Comparison of ENCODE assay signal across 24 cellular contexts in genomic region chrX:45601052-45601451, GRCh38.
"Had no signal": no experiment of that assay in that cellular context is flagged by ENCODE, and none has a peak within 500 bp of the region (broad histone marks: within the 10 kb centered on the region; RNA-seq: fewer than 3 reads in every experiment).

No MANE protein-coding gene starts in this region.

- H3K4me3 Mint-ChIP-seq: activated T-cell treated with anti-CD3 and anti-CD28 coated beads, Interleukin-2, amount 50 U/mL, for 24 hours; activated T-helper 17 cell treated with anti-CD3 and anti-CD28 coated beads, Interleukin-2, amount 50 U/mL, for 72 hours; immature natural killer cell; naive B cell; stimulated activated naive B cell treated with anti-CD40 and anti-IgM and Interleukin-4, amounts not matched to agents 10 μg/mL and 1 μg/mL and 100 μg/mL, for 72 hours; T-helper 2 cell treated with Interferon-gamma antibody and Interleukin-4, amounts not matched to agents 5 μg/mL and 100 μg/mL, for 36 hours had no signal

- H3K4me1 Mint-ChIP-seq: activated T-helper 17 cell treated with anti-CD3 and anti-CD28 coated beads, Interleukin-2, amount 50 U/mL, for 72 hours; immature natural killer cell had no signal

- H3K27me3 Mint-ChIP-seq: activated T-helper 17 cell treated with anti-CD3 and anti-CD28 coated beads, Interleukin-2, amount 50 U/mL, for 72 hours; naive B cell had no signal

- H3K9me3 ChIP-seq: adrenal gland, colonic mucosa, esophagus squamous epithelium, gastrocnemius medialis, lower lobe of right lung, prostate gland, transverse colon, vagina had no signal

- H3K27ac Mint-ChIP-seq: activated naive CD4-positive, alpha-beta T cell treated with anti-CD3 and anti-CD28 coated beads, Interleukin-2, amount 50 U/mL, for 72 hours; activated T-cell treated with anti-CD3 and anti-CD28 coated beads, Interleukin-2, amount 50 U/mL, for 24 hours; activated T-helper 17 cell treated with anti-CD3 and anti-CD28 coated beads, Interleukin-2, amount 50 U/mL, for 72 hours; immature natural killer cell; stimulated activated naive B cell treated with anti-CD40 and anti-IgM and Interleukin-4, amounts not matched to agents 10 μg/mL and 1 μg/mL and 100 μg/mL, for 72 hours; T-helper 2 cell treated with Interferon-gamma antibody and Interleukin-4, amounts not matched to agents 5 μg/mL and 100 μg/mL, for 36 hours had no signal

- H3K4me1 ChIP-seq: adrenal gland, colonic mucosa, esophagus squamous epithelium, gastrocnemius medialis, lower lobe of right lung, prostate gland, transverse colon, vagina had no signal

- H3K9me3 Mint-ChIP-seq: activated naive CD4-positive, alpha-beta T cell treated with anti-CD3 and anti-CD28 coated beads, Interleukin-2, amount 50 U/mL, for 72 hours; activated T-cell treated with anti-CD3 and anti-CD28 coated beads, Interleukin-2, amount 50 U/mL, for 24 hours; activated T-helper 17 cell treated with anti-CD3 and anti-CD28 coated beads, Interleukin-2, amount 50 U/mL, for 72 hours had no signal

- H3K27ac ChIP-seq: adrenal gland, colonic mucosa, dorsolateral prefrontal cortex, gastrocnemius medialis, lower lobe of right lung, prostate gland, transverse colon, vagina, VCaP had no signal

- H3K36me3 ChIP-seq: adrenal gland, colonic mucosa, esophagus squamous epithelium, gastrocnemius medialis, lower lobe of right lung, prostate gland, transverse colon, vagina had no signal

- H3K36me3 Mint-ChIP-seq: naive B cell; stimulated activated naive B cell treated with anti-CD40 and anti-IgM and Interleukin-4, amounts not matched to agents 10 μg/mL and 1 μg/mL and 100 μg/mL, for 72 hours had no signal

- H3K4me3 ChIP-seq: adrenal gland, colonic mucosa, dorsolateral prefrontal cortex, esophagus squamous epithelium, gastrocnemius medialis, lower lobe of right lung, prostate gland, transverse colon, vagina had no signal

- DNase-seq: activated CD4-positive, alpha-beta T cell treated with anti-CD3 and anti-CD28 coated beads for 1 hour; activated CD4-positive, alpha-beta T cell treated with anti-CD3 and anti-CD28 coated beads, Interleukin-2, amount 50 U/mL, for 1 hour; activated CD8-positive, alpha-beta memory T cell treated with anti-CD3 and anti-CD28 coated beads, Interleukin-2, amount 50 U/mL, for 4 hours; activated T-cell treated with anti-CD3 and anti-CD28 coated beads, Interleukin-2, amount 50 U/mL, for 24 hours; adrenal gland; colonic mucosa; dorsolateral prefrontal cortex; esophagus squamous epithelium; gastrocnemius medialis; hippocampal formation; immature natural killer cell; lower lobe of right lung; naive B cell; stimulated activated CD4-positive, alpha-beta T cell treated with anti-CD3 and anti-CD28 coated beads, Interleukin-2, amount 100 ng/mL, for 48 hours; stimulated activated CD8-positive, alpha-beta memory T cell treated with anti-CD3 and anti-CD28 coated beads, Interleukin-4, amount 100 ng/mL, for 48 hours; stimulated activated naive B cell treated with anti-CD40 and anti-IgM and Interleukin-4, amounts not matched to agents 10 μg/mL and 1 μg/mL and 100 μg/mL, for 72 hours; transverse colon had no signal

- ATAC-seq: activated naive CD4-positive, alpha-beta T cell treated with anti-CD3 and anti-CD28 coated beads, Interleukin-2, amount 50 U/mL, for 72 hours; activated T-helper 17 cell treated with anti-CD3 and anti-CD28 coated beads, Interleukin-2, amount 50 U/mL, for 72 hours; gastrocnemius medialis; left lobe of liver; lower lobe of right lung; stimulated activated naive B cell treated with anti-CD40 and anti-IgM and Interleukin-4, amounts not matched to agents 10 μg/mL and 1 μg/mL and 100 μg/mL, for 72 hours had no signal

- H3K27me3 ChIP-seq: adrenal gland, colonic mucosa, esophagus squamous epithelium, gastrocnemius medialis, transverse colon, vagina had no signal
